ENCODE assay signal across 8 cellular contexts in the genomic region with DNA sequence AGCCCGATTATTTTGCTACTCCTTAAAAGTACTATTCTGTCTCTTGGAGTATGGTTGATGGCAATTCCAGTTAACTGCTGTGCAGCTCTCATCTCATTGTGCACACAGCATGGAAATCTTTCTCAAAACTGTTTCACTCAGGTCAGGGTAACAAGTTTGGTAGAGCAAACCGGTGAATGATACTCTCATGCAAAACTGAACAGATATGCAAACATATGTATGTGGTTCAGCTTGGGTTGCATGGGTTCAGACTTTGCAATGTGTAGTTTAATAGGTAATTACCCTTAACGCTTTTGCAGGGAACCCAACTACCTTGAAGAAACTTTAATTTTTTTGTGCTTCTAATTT. TPM values are rescaled to one million over a fixed set of nuclear protein-coding genes. Genes with fewer than 3 reads are reported as not detected.
A peak's percentile ranks its signal among the peaks of the same experiment; 100 is the strongest.
DNase-seq lines count a peak whose midpoint lies in the region; ATAC-seq and TF ChIP-seq lines count a peak whose summit lies in the region.

No MANE protein-coding gene starts in this region.

- H3K9me3 Mint-ChIP-seq in activated T-cell treated with anti-CD3 and anti-CD28 coated beads, Interleukin-2, amount 50 U/mL, for 72 hours = no peaks in the 10 kb centered on the region
- H3K9me3 Mint-ChIP-seq in activated T-helper 17 cell treated with anti-CD3 and anti-CD28 coated beads, Interleukin-2, amount 50 U/mL, for 72 hours = no peaks in the 10 kb centered on the region

- H3K4me3 ChIP-seq in kidney epithelial cell (ENCODE audit: low read depth, low read length) (peak overlapping the region; percentile 86), tibial nerve (peak overlapping the region; percentile 79 to 92 (median 85))

- no peak for TF ChIP-seq POLR2A in tibial nerve (IDR thresholded peaks at IDR 0.05)

- peaks cover 44% of the 10 kb centered on the region for H3K4me1 Mint-ChIP-seq in activated T-cell treated with anti-CD3 and anti-CD28 coated beads, Interleukin-2, amount 50 U/mL, for 72 hours (ENCODE audit: low read depth)
- peaks cover 28% of the 10 kb centered on the region for H3K4me1 Mint-ChIP-seq in activated T-helper 17 cell treated with anti-CD3 and anti-CD28 coated beads, Interleukin-2, amount 50 U/mL, for 72 hours

- H3K4me3 Mint-ChIP-seq in activated T-cell treated with anti-CD3 and anti-CD28 coated beads, Interleukin-2, amount 50 U/mL, for 72 hours = peak overlapping the region; percentile 75 to 95
- peak overlapping the region; percentile 82 for H3K4me3 Mint-ChIP-seq in activated T-helper 17 cell treated with anti-CD3 and anti-CD28 coated beads, Interleukin-2, amount 50 U/mL, for 72 hours

- H3K27ac Mint-ChIP-seq in activated T-cell treated with anti-CD3 and anti-CD28 coated beads, Interleukin-2, amount 50 U/mL, for 72 hours = peak overlapping the region; percentile 86
- H3K27ac Mint-ChIP-seq in activated T-helper 17 cell treated with anti-CD3 and anti-CD28 coated beads, Interleukin-2, amount 50 U/mL, for 72 hours = peak overlapping the region; percentile 97

- DNase-seq in activated T-cell treated with anti-CD3 and anti-CD28 coated beads, Interleukin-2, amount 50 U/mL, for 72 hours = no peak
- DNase-seq in activated T-cell treated with anti-CD3 and anti-CD28 coated beads, Interleukin-2, amount 50 U/mL, for 48 hours = no peak
- DNase-seq in kidney epithelial cell (ENCODE audit: low read depth) (no peak), tibial nerve (ENCODE audit: low spot score in 2 of 2) (no peak), SK-N-DZ (ENCODE audit: low spot score) (no peak), NCI-H1436 (lab: John Stamatoyannopoulos, UW) (no peak), NOMO-1 treated with dmso at 0.1 percent for 144 hours (lab: John Stamatoyannopoulos, UW; ENCODE audit: unreplicated experiment) (no peak)

- TF ChIP-seq CTCF in kidney epithelial cell (IDR thresholded peaks at IDR 0.05; ENCODE audit: insufficient read depth, low read length, poor library complexity, severe bottlenecking) = no peak
- TF ChIP-seq CTCF in tibial nerve (IDR thresholded peaks at IDR 0.05) = no peak

- H3K27ac ChIP-seq in tibial nerve = peak overlapping the region in 3 of 4 donors; percentile 92 to 95 (median 93)

- TF ChIP-seq EP300 in tibial nerve (IDR thresholded peaks at IDR 0.05) = no peak

- H3K36me3 Mint-ChIP-seq in activated T-cell treated with anti-CD3 and anti-CD28 coated beads, Interleukin-2, amount 50 U/mL, for 72 hours (ENCODE audit: insufficient read depth in 2 of 2) = peaks cover 16 to 18% of the 10 kb centered on the region in 2 donors
- H3K36me3 Mint-ChIP-seq in activated T-helper 17 cell treated with anti-CD3 and anti-CD28 coated beads, Interleukin-2, amount 50 U/mL, for 72 hours (ENCODE audit: low read depth) = peaks cover 69% of the 10 kb centered on the region

- ATAC-seq in activated T-cell treated with anti-CD3 and anti-CD28 coated beads, Interleukin-2, amount 50 U/mL, for 72 hours (replicated peaks in 1 of 2) = no peak
- ATAC-seq in activated T-helper 17 cell treated with anti-CD3 and anti-CD28 coated beads, Interleukin-2, amount 50 U/mL, for 72 hours (replicated peaks) = no peak

- no peaks in the 10 kb centered on the region for H3K9me3 ChIP-seq in tibial nerve

- H3K36me3 ChIP-seq in kidney epithelial cell (ENCODE audit: control insufficient read depth, insufficient read depth, low read length) = peaks cover 1% of the 10 kb centered on the region
- peaks cover 0 to 26% (median 0%) of the 10 kb centered on the region in 3 donors for H3K36me3 ChIP-seq in tibial nerve

- H3K4me1 ChIP-seq in tibial nerve = peaks cover 0 to 41% (median 24%) of the 10 kb centered on the region in 4 donors

- 45 to 55% methylated on average over 3 of the region's 3 CpGs for WGBS in tibial nerve, 2 donors

- no peaks in the 10 kb centered on the region for H3K27me3 Mint-ChIP-seq in activated T-cell treated with anti-CD3 and anti-CD28 coated beads, Interleukin-2, amount 50 U/mL, for 72 hours (ENCODE audit: low read depth)
- no peaks in the 10 kb centered on the region for H3K27me3 Mint-ChIP-seq in activated T-helper 17 cell treated with anti-CD3 and anti-CD28 coated beads, Interleukin-2, amount 50 U/mL, for 72 hours

- no peaks in the 10 kb centered on the region for H3K27me3 ChIP-seq in kidney epithelial cell (ENCODE audit: control insufficient read depth, insufficient read depth, low read length)
- no peaks in the 10 kb centered on the region for H3K27me3 ChIP-seq in tibial nerve

RNA-seq across cellular contexts. Expression of a gene that starts 2.2 kb away (rescaled TPM):
- total RNA-seq in activated T-cell treated with anti-CD3 and anti-CD28 coated beads, Interleukin-2, amount 50 U/mL, for 72 hours = 100 to 1,000 TPM; 113 to 135 TPM
- 10 to 100 TPM; 70.9 to 83.8 TPM for total RNA-seq in activated T-helper 17 cell treated with anti-CD3 and anti-CD28 coated beads, Interleukin-2, amount 50 U/mL, for 72 hours
- total RNA-seq in kidney epithelial cell (247 and 249 TPM in 2 replicates), tibial nerve (10 to 100 TPM; 53.1 to 95.4 (median 72.9) TPM)
- polyA plus RNA-seq in SK-N-DZ (2014; cell fraction: cytosol; rRNA removed) = 21.2 and 29.5 TPM in 2 replicates
- polyA plus RNA-seq in SK-N-DZ (2014; cell fraction: nucleus; rRNA removed) = 57.2 and 60.1 TPM in 2 replicates
